18 cellular contexts compared by ENCODE assay signal in genomic region chr11:66221012-66221411, GRCh38. TPM values are rescaled to one million over a fixed set of nuclear protein-coding genes. Genes with fewer than 3 reads are reported as not detected.
DNase-seq lines count a peak whose midpoint lies in the region; ATAC-seq, FAIRE-seq and TF ChIP-seq lines count a peak whose summit lies in the region.
"Had no signal": no experiment of that assay in that cellular context is flagged by ENCODE, and none has a peak within 500 bp of the region (broad histone marks: within the 10 kb centered on the region; RNA-seq: fewer than 3 reads in every experiment).

No MANE protein-coding gene starts in this region.

- no peak overlapping the region for H3K4me3 ChIP-seq in HEK293 (ENCODE audit: low read depth, low read length)
- H3K4me3 ChIP-seq in GM12878 = no peak overlapping the region
- H3K4me3 ChIP-seq: gastrocnemius medialis had no signal

- H3K27ac Mint-ChIP-seq in activated T-cell treated with anti-CD3 and anti-CD28 coated beads, Interleukin-2, amount 50 U/mL, for 24 hours = peak overlapping the region; percentile 90

- no peak overlapping the region for H3K4me3 Mint-ChIP-seq in activated T-cell treated with anti-CD3 and anti-CD28 coated beads, Interleukin-2, amount 50 U/mL, for 24 hours

- ATAC-seq in GM12878 (no peak), GM18907 (IDR thresholded peaks at IDR 0.05; ENCODE audit: unreplicated experiment) (no peak), GM18517 (IDR thresholded peaks at IDR 0.05; ENCODE audit: unreplicated experiment) (no peak), HG03039 (IDR thresholded peaks at IDR 0.05; ENCODE audit: unreplicated experiment) (no peak)
- ATAC-seq: gastrocnemius medialis had no signal

- no peak overlapping the region for H2AFZ ChIP-seq in GM12878 (ENCODE audit: control insufficient read depth, low read depth, low read length)

- H3K36me3 ChIP-seq in HEK293 (ENCODE audit: control insufficient read depth in 2 of 2, insufficient read depth in 1 of 2, low read length in 2 of 2) = peaks cover 0 to 64% of the 10 kb centered on the region in 2 experiments; a peak in 1 of 3 replicates
- peaks cover 19 to 54% of the 10 kb centered on the region in 2 experiments for H3K36me3 ChIP-seq in GM12878 (ENCODE audit: control insufficient read depth in 2 of 2, insufficient read depth in 2 of 2, low read length in 1 of 2)

- no peaks in the 10 kb centered on the region for H3K9me3 Mint-ChIP-seq in activated T-cell treated with anti-CD3 and anti-CD28 coated beads, Interleukin-2, amount 50 U/mL, for 24 hours

- H3K27me3 Mint-ChIP-seq in activated T-cell treated with anti-CD3 and anti-CD28 coated beads, Interleukin-2, amount 50 U/mL, for 24 hours = no peaks in the 10 kb centered on the region

- 96% methylated on average over 13 of the region's 13 CpGs for WGBS in GM12878 (ENCODE audit: insufficient coverage, insufficient replicate concordance, low lambda C conversion rate, missing lambda C conversion rate)

- H3K36me3 Mint-ChIP-seq in activated T-cell treated with anti-CD3 and anti-CD28 coated beads, Interleukin-2, amount 50 U/mL, for 24 hours (ENCODE audit: low read depth) = peaks cover 81% of the 10 kb centered on the region

- no peak for TF ChIP-seq POLR2A in GM12878 (IDR thresholded peaks at IDR 0.05; ENCODE audit: low read depth, low read length)

- no peak for TF ChIP-seq RAD21 in GM12878 (IDR thresholded peaks at IDR 0.05; ENCODE audit: insufficient read depth, low read depth, low read length)

- in situ Hi-C loops in GM12878 (cut with MboI) = no loop called here

- no peak for DNase-seq in activated T-cell treated with anti-CD3 and anti-CD28 coated beads, Interleukin-2, amount 50 U/mL, for 24 hours
- DNase-seq in activated T-cell treated with anti-CD3 and anti-CD28 coated beads, Interleukin-2, amount 50 U/mL, for 1 hour = no peak
- DNase-seq in GM12878 (ENCODE audit: low read depth, low spot score) = no peak
- peak; percentile 34 for DNase-seq in posterior vena cava (ENCODE audit: low spot score)
- DNase-seq: activated gamma-delta T cell; brain microvascular endothelial cell; gastrocnemius medialis; midbrain; NCI-H187; NCI-H345; stimulated activated naive CD4-positive, alpha-beta T cell treated with Interleukin-2 at 50 U/mL for 16 hours had no signal

- peaks cover 18% of the 10 kb centered on the region for H3K4me1 Mint-ChIP-seq in activated T-cell treated with anti-CD3 and anti-CD28 coated beads, Interleukin-2, amount 50 U/mL, for 24 hours (ENCODE audit: low read depth)

- intact Hi-C loops in GM12878 (cut with micrococcal nuclease; ENCODE audit: unreplicated experiment) = loop anchor here (5.0 kb wide), 1 partner anchor 149 kb away; the partner anchor contains the start of gene PACS1
- intact Hi-C loops in posterior vena cava (cut with DNase I) = loop anchor here in 1 of 2 donors (10.0 kb wide), 1 partner anchor 64 kb away; the partner anchor contains the start of gene YIF1A

- no peaks in the 10 kb centered on the region for H3K27me3 ChIP-seq in GM12878 (replicated peaks in 1 of 2; ENCODE audit: control insufficient read depth in 2 of 2, insufficient read depth in 2 of 2, low read length in 1 of 2)
- H3K27me3 ChIP-seq: brain microvascular endothelial cell, gastrocnemius medialis, neutrophil had no signal

- TF ChIP-seq CTCF in HEK293 (tag by site-specific recombination; IDR thresholded peaks at IDR 0.05) (no peak), GM12878 (IDR thresholded peaks at IDR 0.05 in 2 of 3, conservative IDR thresholded peaks at IDR 0.05 in 1 of 3; ENCODE audit: control insufficient read depth in 2 of 3, extremely low read depth in 1 of 3, insufficient read depth in 1 of 3, low read depth in 3 of 3, low read length in 3 of 3) (no peak)

- CTCF ChIA-PET in HEK293 (lab: Yijun Ruan, JAX) (interaction anchor here (0.6 to 1.7 kb wide), 9 partner anchors 13 to 1556 kb away, joined by 3 to 14 read pairs (median 5); partner anchors contain the start of gene RAB1B), GM12878 (lab: Yijun Ruan, JAX) (interaction anchor here (0.7 to 3.9 kb wide), 20 partner anchors 34 to 429 kb away, joined by 3 to 46 read pairs (median 6); no protein-coding TSS in a partner anchor)

- H3K9ac ChIP-seq in GM12878 (ENCODE audit: control insufficient read depth, insufficient read depth, low read length) = no peak overlapping the region

- POLR2A ChIA-PET in HEK293 (lab: Yijun Ruan, JAX) = interaction anchor here (1.8 kb wide), 1 partner anchor 68 kb away, joined by 6 read pairs; the partner anchor contains the start of gene YIF1A
- POLR2A ChIA-PET in GM12878 (lab: Charles Lee) = interaction anchor here (0.6 to 2.1 kb wide), 3 partner anchors 68 to 85 kb away, joined by 3 to 16 read pairs (median 7); partner anchors contain the start of gene YIF1A

- no peaks in the 10 kb centered on the region for H4K20me1 ChIP-seq in GM12878 (ENCODE audit: control insufficient read depth, insufficient read depth)

- no TSS peak for BruUV-seq in GM12878 (replicated peaks; lab: Mats Ljungman, UMichigan)

- SMC1A ChIA-PET in GM12878 (lab: Charles Lee; ENCODE audit: uncharacterized antibody, unreplicated experiment) = interaction anchor here (0.6 to 3.7 kb wide), 12 partner anchors 47 to 153 kb away, joined by 3 to 37 read pairs (median 4); partner anchors contain the start of gene RAB1B

- RAD21 ChIA-PET in GM12878 (lab: Charles Lee; ENCODE audit: unreplicated experiment) = interaction anchor here (0.6 to 2.5 kb wide), 17 partner anchors 37 to 169 kb away, joined by 3 to 35 read pairs (median 6); partner anchors contain the start of genes SF3B2 and SLC29A2

- no peak overlapping the region for H3K27ac ChIP-seq in HEK293 (ENCODE audit: extremely low read depth, low read depth, low read length)
- no peak overlapping the region for H3K27ac ChIP-seq in GM12878 (ENCODE audit: control insufficient read depth, insufficient read depth)
- H3K27ac ChIP-seq: brain microvascular endothelial cell, gastrocnemius medialis had no signal

- no peak for FAIRE-seq in GM12878 (lab: Jason Lieb, UNC)
- FAIRE-seq: RCC 7860 had no signal

- H3K4me2 ChIP-seq in GM12878 (ENCODE audit: control insufficient read depth, insufficient read depth) = no peak overlapping the region

- H3K4me1 ChIP-seq in HEK293 (ENCODE audit: control insufficient read depth, insufficient read depth, low read length) = no peaks in the 10 kb centered on the region
- H3K4me1 ChIP-seq in GM12878 (ENCODE audit: control insufficient read depth, insufficient read depth, low read length) = peaks cover 17% of the 10 kb centered on the region
- H3K4me1 ChIP-seq: gastrocnemius medialis had no signal

- no peak for TF ChIP-seq EP300 in GM12878 (IDR thresholded peaks at IDR 0.05; ENCODE audit: borderline replicate concordance in 1 of 2, control insufficient read depth in 1 of 2, low read depth in 2 of 2, low read length in 2 of 2)

- H3K9me3 ChIP-seq in HEK293 (ENCODE audit: control insufficient read depth, insufficient read depth, low read depth, low read length) (no peaks in the 10 kb centered on the region), GM12878 (replicated peaks; ENCODE audit: control insufficient read depth, insufficient read depth, low read length) (no peaks in the 10 kb centered on the region)
- H3K9me3 ChIP-seq: gastrocnemius medialis, neutrophil had no signal

- H3K79me2 ChIP-seq in GM12878 (ENCODE audit: control insufficient read depth, insufficient read depth, low read length) = no peaks in the 10 kb centered on the region

RNA-seq across cellular contexts. Expression of gene KLC2, which starts 36.5 kb away (rescaled TPM):
- 28.6 and 37.5 TPM in 2 replicates for total RNA-seq in GM12878 (2013; cell fraction: nucleolus; rRNA removed)
- total RNA-seq in GM12878 (2014; rRNA removed) (10.2 and 10.3 TPM in 2 replicates), GM12878 (2014; rRNA removed; fragmentation: Illumina TruSeq; extraction: Trizol) (6.2 and 9.6 TPM in 2 replicates), GM12878 (2021) (29.9 and 35.0 TPM in 2 replicates), posterior vena cava (10 to 100 TPM; 30.1 to 41.3 TPM)
- 7.6 TPM for polyA plus RNA-seq in GM12878 (2011; ENCODE audit: low read depth)
- polyA plus RNA-seq in GM12878 (2011; rRNA removed) (3.4 and 9.4 TPM in 2 replicates), GM12878 (2014; fragmentation: Illumina TruSeq; extraction: Trizol) (3.2 and 10.3 TPM in 2 replicates), GM12878 (2014; fragmentation: Nextera tagmentation; extraction: Ambion mirVana) (under 1 TPM in 1 of 2 experiments, not detected in 1; 0.14 TPM), GM12878 (2014; rRNA removed) (22.3 and 31.5 TPM in 2 replicates), GM12878 (2016; fragmentation: Nextera tagmentation; extraction: Ambion mirVana) (10 to 100 TPM; 15.2 to 18.8 TPM)
- polyA plus RNA-seq in GM12878 (2011; cell fraction: cytosol; rRNA removed) = 10.8 and 15.5 TPM in 2 replicates
- 66.8 and 75.2 TPM in 2 replicates for polyA plus RNA-seq in GM12878 (2011; cell fraction: nucleus; rRNA removed)
- polyA plus RNA-seq in GM12878 (2012) = 11.2 and 12.3 TPM in 2 replicates
- polyA minus RNA-seq in GM12878 (2011; rRNA and poly(A)+ RNA removed) = 19.8 and 22.3 TPM in 2 replicates
- polyA minus RNA-seq in GM12878 (2011; cell fraction: cytosol; rRNA and poly(A)+ RNA removed) = 15.5 and 15.6 TPM in 2 replicates
- polyA minus RNA-seq in GM12878 (2011; cell fraction: nucleus; rRNA and poly(A)+ RNA removed) = 15.0 and 23.2 TPM in 2 replicates

RNA-seq across cellular contexts. Expression of gene RAB1B, which starts 47.4 kb away (rescaled TPM):
- total RNA-seq in GM12878 (2013; cell fraction: nucleolus; rRNA removed) = 16.5 and 17.0 TPM in 2 replicates
- total RNA-seq in GM12878 (2014; rRNA removed) (130 and 142 TPM in 2 replicates), GM12878 (2014; rRNA removed; fragmentation: Illumina TruSeq; extraction: Trizol) (61.7 and 69.3 TPM in 2 replicates), GM12878 (2021) (138 and 150 TPM in 2 replicates), posterior vena cava (100 to 1,000 TPM; 102 to 112 TPM)
- 39.7 TPM for polyA plus RNA-seq in GM12878 (2011; ENCODE audit: low read depth)
- polyA plus RNA-seq in GM12878 (2011; rRNA removed) (53.4 and 130 TPM in 2 replicates), GM12878 (2014; fragmentation: Illumina TruSeq; extraction: Trizol) (65.1 and 117 TPM in 2 replicates), GM12878 (2014; fragmentation: Nextera tagmentation; extraction: Ambion mirVana) (10 to 100 TPM; 10.4 to 15.6 TPM), GM12878 (2014; rRNA removed) (193 and 221 TPM in 2 replicates), GM12878 (2016; fragmentation: Nextera tagmentation; extraction: Ambion mirVana) (10 to 100 TPM; 66.1 to 76.4 TPM)
- polyA plus RNA-seq in GM12878 (2011; cell fraction: cytosol; rRNA removed) = 222 and 264 TPM in 2 replicates
- 109 and 129 TPM in 2 replicates for polyA plus RNA-seq in GM12878 (2011; cell fraction: nucleus; rRNA removed)
- polyA plus RNA-seq in GM12878 (2012) = 97.6 and 106 TPM in 2 replicates
- 105 and 171 TPM in 2 replicates for polyA minus RNA-seq in GM12878 (2011; rRNA and poly(A)+ RNA removed)
- 62.7 and 73.4 TPM in 2 replicates for polyA minus RNA-seq in GM12878 (2011; cell fraction: cytosol; rRNA and poly(A)+ RNA removed)
- 14.0 and 21.5 TPM in 2 replicates for polyA minus RNA-seq in GM12878 (2011; cell fraction: nucleus; rRNA and poly(A)+ RNA removed)

RNA-seq across cellular contexts. Expression of gene CNIH2, which starts 57.0 kb away (rescaled TPM):
- 0.32 and 0.58 TPM in 2 replicates for total RNA-seq in GM12878 (2013; cell fraction: nucleolus; rRNA removed)
- total RNA-seq in GM12878 (2014; rRNA removed) (0.38 and 0.62 TPM in 2 replicates), GM12878 (2014; rRNA removed; fragmentation: Illumina TruSeq; extraction: Trizol) (0.23 and 0.27 TPM in 2 replicates), GM12878 (2021) (1.2 and 2.0 TPM in 2 replicates), posterior vena cava (not detected)
- polyA plus RNA-seq in GM12878 (2011; ENCODE audit: low read depth) = 0.29 TPM
- polyA plus RNA-seq in GM12878 (2011; rRNA removed) (0.73 and 0.76 TPM in 2 replicates), GM12878 (2014; fragmentation: Illumina TruSeq; extraction: Trizol) (0.82 and 0.90 TPM in 2 replicates), GM12878 (2014; fragmentation: Nextera tagmentation; extraction: Ambion mirVana) (under 1 TPM in 1 of 2 experiments, not detected in 1; 0.07 TPM), GM12878 (2014; rRNA removed) (1.0 and 1.3 TPM in 2 replicates), GM12878 (2016; fragmentation: Nextera tagmentation; extraction: Ambion mirVana) (under 1 TPM in 1 of 2 experiments, not detected in 1; 0.19 TPM)
- polyA plus RNA-seq in GM12878 (2011; cell fraction: cytosol; rRNA removed) = 0.90 and 1.0 TPM in 2 replicates
- 2.7 and 2.9 TPM in 2 replicates for polyA plus RNA-seq in GM12878 (2011; cell fraction: nucleus; rRNA removed)
- 0.77 and 0.97 TPM in 2 replicates for polyA plus RNA-seq in GM12878 (2012)
- polyA minus RNA-seq in GM12878 (2011; rRNA and poly(A)+ RNA removed) = 1.1 TPM in 1 of 2 replicates, not detected in the other
- not detected in 2 replicates for polyA minus RNA-seq in GM12878 (2011; cell fraction: cytosol; rRNA and poly(A)+ RNA removed)
- 0.24 and 0.57 TPM in 2 replicates for polyA minus RNA-seq in GM12878 (2011; cell fraction: nucleus; rRNA and poly(A)+ RNA removed)
- total RNA-seq: dermis microvascular lymphatic vessel endothelial cell, gastrocnemius medialis had no signal
